1 cellular context compared by ENCODE assay signal in genomic region chr9:97491216-97491999, GRCh38.
TF ChIP-seq lines count a peak whose summit lies in the region.

No MANE protein-coding gene starts in this region.

TF ChIP-seq in IMR-90, 13 proteins besides CTCF, POLR2A, EP300 and RAD21 (continued from another document):
- TF ChIP-seq ELK1 (IDR thresholded peaks at IDR 0.05; ENCODE audit: borderline replicate concordance, low read depth, low read length) (no peak), NFE2L2 (IDR thresholded peaks at IDR 0.05; ENCODE audit: low read depth, low read length) (no peak), RCOR1 (IDR thresholded peaks at IDR 0.05; ENCODE audit: insufficient replicate concordance, low read length) (no peak), RFX5 (IDR thresholded peaks at IDR 0.05; ENCODE audit: low read depth, low read length) (no peak), MAFK (IDR thresholded peaks at IDR 0.05; ENCODE audit: low read depth, low read length) (no peak), CEBPB (IDR thresholded peaks at IDR 0.05; ENCODE audit: low read depth, low read length) (no peak), MAZ (IDR thresholded peaks at IDR 0.05; ENCODE audit: borderline replicate concordance, low read depth, low read length) (no peak), BHLHE40 (IDR thresholded peaks at IDR 0.05; ENCODE audit: low read depth, low read length) (no peak), FOS (IDR thresholded peaks at IDR 0.05; ENCODE audit: low read depth, low read length) (no peak), SMC3 (IDR thresholded peaks at IDR 0.05; ENCODE audit: low read depth, low read length) (no peak)
